16 cellular contexts compared by ENCODE assay signal in the genomic region with DNA sequence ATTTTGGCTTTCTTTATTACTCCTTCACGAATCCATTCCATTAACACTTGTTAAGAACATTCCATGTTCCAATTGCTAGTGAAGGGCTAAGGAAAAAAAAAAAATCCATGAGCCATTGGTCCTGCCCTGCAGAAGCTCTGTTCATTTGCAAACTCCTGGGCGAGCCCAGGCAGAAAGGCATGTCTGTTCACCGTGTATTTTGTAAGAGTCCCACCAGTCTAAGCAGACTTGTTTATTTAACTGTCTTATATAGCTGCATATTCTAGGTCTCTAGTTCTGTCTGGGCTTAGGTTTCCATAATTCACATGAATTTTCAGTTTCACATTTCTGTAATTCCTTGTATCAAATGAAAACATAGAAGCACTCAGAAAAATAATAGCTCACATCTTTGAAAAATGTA.
"Had no signal": no experiment of that assay in that cellular context is flagged by ENCODE, and none has a peak within 500 bp of the region (broad histone marks: within the 10 kb centered on the region; RNA-seq: fewer than 3 reads in every experiment).

No MANE protein-coding gene starts in this region.

- H3K27ac ChIP-seq: ascending aorta, pancreas had no signal

- DNase-seq: activated B cell treated with CpG ODN at 0.5 μM for 24 hours; activated CD4-positive, alpha-beta T cell treated with anti-CD3 and anti-CD28 coated beads for 48 hours; activated CD8-positive, alpha-beta memory T cell treated with anti-CD3 and anti-CD28 coated beads, Interleukin-2, amount 50 U/mL, for 48 hours; activated CD8-positive, alpha-beta T cell treated with anti-CD3 and anti-CD28 coated beads, Interleukin-2, amount 10 ng/mL, durations not matched to agents 7 days and 5 days; activated naive CD8-positive, alpha-beta T cell treated with anti-CD3 and anti-CD28 coated beads, Interleukin-2, amount 10 ng/mL, durations not matched to agents 7 days and 5 days; islet precursor cell; mucosa of descending colon; naive thymus-derived CD4-positive, alpha-beta T cell; pancreas; spleen had no signal

- H3K4me1 Mint-ChIP-seq: activated B cell treated with CpG ODN at 0.5 μM for 24 hours; activated naive CD8-positive, alpha-beta T cell treated with anti-CD3 and anti-CD28 coated beads, Interleukin-2, amount 10 ng/mL, durations not matched to agents 7 days and 5 days; naive thymus-derived CD4-positive, alpha-beta T cell had no signal

- H3K27me3 ChIP-seq: ascending aorta, pancreas, spleen had no signal

- H3K27ac Mint-ChIP-seq: activated B cell treated with CpG ODN at 0.5 μM for 24 hours; activated CD8-positive, alpha-beta T cell treated with anti-CD3 and anti-CD28 coated beads, Interleukin-2, amount 10 ng/mL, durations not matched to agents 7 days and 5 days; activated naive CD8-positive, alpha-beta T cell treated with anti-CD3 and anti-CD28 coated beads, Interleukin-2, amount 10 ng/mL, durations not matched to agents 7 days and 5 days; activated T-helper 1 cell treated with anti-CD3 and anti-CD28 coated beads, Interleukin-12 subunit alpha, Interleukin-12 subunit beta, Interleukin-2, Interleukin-4 antibody, amounts not matched to agents 30 ng/mL and 10 ng/mL and 1 ng/mL, durations not matched to agents 14 hours and 24 hours and 36 hours; naive thymus-derived CD4-positive, alpha-beta T cell; stimulated activated naive CD8-positive, alpha-beta T cell treated with anti-CD3 and anti-CD28 coated beads, Interleukin-15, Interleukin-2, amounts not matched to agents 100 ng/mL and 50 ng/mL, for 24 hours; type B pancreatic cell had no signal

- H3K36me3 ChIP-seq: ascending aorta, pancreas, spleen had no signal

- H3K36me3 Mint-ChIP-seq: activated naive CD8-positive, alpha-beta T cell treated with anti-CD3 and anti-CD28 coated beads, Interleukin-2, amount 10 ng/mL, durations not matched to agents 7 days and 5 days; naive thymus-derived CD4-positive, alpha-beta T cell; type B pancreatic cell had no signal

- ATAC-seq: activated CD8-positive, alpha-beta T cell treated with anti-CD3 and anti-CD28 coated beads, Interleukin-2, amount 10 ng/mL, durations not matched to agents 7 days and 5 days; left lobe of liver; mucosa of descending colon; naive thymus-derived CD4-positive, alpha-beta T cell; pancreas; sciatic nerve had no signal

- H3K4me1 ChIP-seq: ascending aorta, pancreas had no signal

- H3K4me3 Mint-ChIP-seq: activated B cell treated with CpG ODN at 0.5 μM for 24 hours; activated CD8-positive, alpha-beta T cell treated with anti-CD3 and anti-CD28 coated beads, Interleukin-2, amount 10 ng/mL, durations not matched to agents 7 days and 5 days; activated naive CD8-positive, alpha-beta T cell treated with anti-CD3 and anti-CD28 coated beads, Interleukin-2, amount 10 ng/mL, durations not matched to agents 7 days and 5 days; activated T-helper 1 cell treated with anti-CD3 and anti-CD28 coated beads, Interleukin-12 subunit alpha, Interleukin-12 subunit beta, Interleukin-2, Interleukin-4 antibody, amounts not matched to agents 30 ng/mL and 10 ng/mL and 1 ng/mL, durations not matched to agents 14 hours and 24 hours and 36 hours; naive thymus-derived CD4-positive, alpha-beta T cell; stimulated activated naive CD8-positive, alpha-beta T cell treated with anti-CD3 and anti-CD28 coated beads, Interleukin-15, Interleukin-2, amounts not matched to agents 100 ng/mL and 50 ng/mL, for 24 hours; type B pancreatic cell had no signal

- H3K9me3 Mint-ChIP-seq: activated B cell treated with CpG ODN at 0.5 μM for 24 hours; activated naive CD8-positive, alpha-beta T cell treated with anti-CD3 and anti-CD28 coated beads, Interleukin-2, amount 10 ng/mL, durations not matched to agents 7 days and 5 days; activated T-helper 1 cell treated with anti-CD3 and anti-CD28 coated beads, Interleukin-12 subunit alpha, Interleukin-12 subunit beta, Interleukin-2, Interleukin-4 antibody, amounts not matched to agents 30 ng/mL and 10 ng/mL and 1 ng/mL, durations not matched to agents 14 hours and 24 hours and 36 hours; naive thymus-derived CD4-positive, alpha-beta T cell; stimulated activated naive CD8-positive, alpha-beta T cell treated with anti-CD3 and anti-CD28 coated beads, Interleukin-15, Interleukin-2, amounts not matched to agents 100 ng/mL and 50 ng/mL, for 24 hours; type B pancreatic cell had no signal

- H3K4me3 ChIP-seq: ascending aorta, mucosa of descending colon, pancreas, spleen had no signal

- H3K27me3 Mint-ChIP-seq: activated B cell treated with CpG ODN at 0.5 μM for 24 hours; stimulated activated naive CD8-positive, alpha-beta T cell treated with anti-CD3 and anti-CD28 coated beads, Interleukin-15, Interleukin-2, amounts not matched to agents 100 ng/mL and 50 ng/mL, for 24 hours; type B pancreatic cell had no signal

- H3K9me3 ChIP-seq: ascending aorta, mucosa of descending colon, pancreas, spleen had no signal
